Comparison of ENCODE assay signal across 1 cellular context in genomic region chr16:81630632-81631026, GRCh38.
TF ChIP-seq lines count a peak whose summit lies in the region.

No MANE protein-coding gene starts in this region.

TF ChIP-seq in GM23338, 12 proteins besides CTCF, POLR2A, EP300 and RAD21 (continued from another document):
- TF ChIP-seq REST (IDR thresholded peaks at IDR 0.05; ENCODE audit: unreplicated experiment) (no peak), ZNF331 (CRISPR knock-in tag; IDR thresholded peaks at IDR 0.05; ENCODE audit: low read depth) (no peak), ZNF114 (CRISPR knock-in tag; IDR thresholded peaks at IDR 0.05) (no peak), EZH2phosphoT487 (IDR thresholded peaks at IDR 0.05; ENCODE audit: unreplicated experiment) (no peak), CREB1 (CRISPR knock-in tag; IDR thresholded peaks at IDR 0.05; ENCODE audit: low read depth) (no peak), JUNB (IDR thresholded peaks at IDR 0.05; ENCODE audit: unreplicated experiment) (no peak)
